In the genomic region with DNA sequence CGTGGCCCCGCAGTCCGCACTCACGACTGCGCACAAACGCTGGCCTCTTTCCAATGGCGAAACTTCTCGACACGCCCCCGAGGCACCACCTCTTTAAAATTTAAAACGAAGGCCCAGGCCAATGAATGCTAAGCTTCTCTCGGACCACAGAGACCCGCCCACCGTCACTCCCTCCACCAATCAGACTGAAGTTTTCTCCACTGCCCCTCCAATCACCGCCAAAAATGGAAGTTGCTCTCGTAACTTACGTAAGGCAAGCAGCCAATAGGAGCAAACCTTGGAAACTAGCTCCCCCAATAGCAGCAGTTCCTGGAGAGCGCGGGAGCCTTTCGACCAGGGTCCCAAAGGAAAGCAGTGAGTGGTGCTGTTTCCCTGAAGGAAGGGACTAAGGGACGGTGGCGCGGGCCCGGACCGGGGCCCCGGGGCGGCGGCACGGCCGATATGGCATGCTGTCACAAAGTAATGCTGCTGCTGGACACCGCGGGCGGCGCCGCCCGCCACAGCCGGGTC, we compare ENCODE assay signal across 1 cellular context.
A peak's percentile ranks its signal among the peaks of the same experiment; 100 is the strongest.
TF ChIP-seq lines count a peak whose summit lies in the region.

A gene with protein sequence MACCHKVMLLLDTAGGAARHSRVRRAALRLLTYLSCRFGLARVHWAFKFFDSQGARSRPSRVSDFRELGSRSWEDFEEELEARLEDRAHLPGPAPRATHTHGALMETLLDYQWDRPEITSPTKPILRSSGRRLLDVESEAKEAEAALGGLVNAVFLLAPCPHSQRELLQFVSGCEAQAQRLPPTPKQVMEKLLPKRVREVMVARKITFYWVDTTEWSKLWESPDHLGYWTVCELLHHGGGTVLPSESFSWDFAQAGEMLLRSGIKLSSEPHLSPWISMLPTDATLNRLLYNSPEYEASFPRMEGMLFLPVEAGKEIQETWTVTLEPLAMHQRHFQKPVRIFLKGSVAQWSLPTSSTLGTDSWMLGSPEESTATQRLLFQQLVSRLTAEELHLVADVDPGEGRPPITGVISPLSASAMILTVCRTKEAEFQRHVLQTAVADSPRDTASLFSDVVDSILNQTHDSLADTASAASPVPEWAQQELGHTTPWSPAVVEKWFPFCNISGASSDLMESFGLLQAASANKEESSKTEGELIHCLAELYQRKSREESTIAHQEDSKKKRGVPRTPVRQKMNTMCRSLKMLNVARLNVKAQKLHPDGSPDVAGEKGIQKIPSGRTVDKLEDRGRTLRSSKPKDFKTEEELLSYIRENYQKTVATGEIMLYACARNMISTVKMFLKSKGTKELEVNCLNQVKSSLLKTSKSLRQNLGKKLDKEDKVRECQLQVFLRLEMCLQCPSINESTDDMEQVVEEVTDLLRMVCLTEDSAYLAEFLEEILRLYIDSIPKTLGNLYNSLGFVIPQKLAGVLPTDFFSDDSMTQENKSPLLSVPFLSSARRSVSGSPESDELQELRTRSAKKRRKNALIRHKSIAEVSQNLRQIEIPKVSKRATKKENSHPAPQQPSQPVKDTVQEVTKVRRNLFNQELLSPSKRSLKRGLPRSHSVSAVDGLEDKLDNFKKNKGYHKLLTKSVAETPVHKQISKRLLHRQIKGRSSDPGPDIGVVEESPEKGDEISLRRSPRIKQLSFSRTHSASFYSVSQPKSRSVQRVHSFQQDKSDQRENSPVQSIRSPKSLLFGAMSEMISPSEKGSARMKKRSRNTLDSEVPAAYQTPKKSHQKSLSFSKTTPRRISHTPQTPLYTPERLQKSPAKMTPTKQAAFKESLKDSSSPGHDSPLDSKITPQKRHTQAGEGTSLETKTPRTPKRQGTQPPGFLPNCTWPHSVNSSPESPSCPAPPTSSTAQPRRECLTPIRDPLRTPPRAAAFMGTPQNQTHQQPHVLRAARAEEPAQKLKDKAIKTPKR (N-terminal part only) (plus strand): TSS at position 324 of the 510 bp plus-strand sequence. CDS start 118 bp downstream, at position 442.

TF ChIP-seq in HepG2, 621 proteins besides CTCF, POLR2A, EP300 and RAD21 (continued from another document and continues in another):
- TF ChIP-seq ZNF34 (CRISPR knock-in tag; IDR thresholded peaks at IDR 0.05; ENCODE audit: borderline replicate concordance) (no peak), KLF16 (CRISPR knock-in tag; IDR thresholded peaks at IDR 0.05) (peak in 1 of 2 experiments; percentile 72; a peak in 2 of 4 replicates), ZNF558 (CRISPR knock-in tag; IDR thresholded peaks at IDR 0.05; ENCODE audit: borderline replicate concordance) (no peak), SIX1 (CRISPR knock-in tag; IDR thresholded peaks at IDR 0.05; ENCODE audit: borderline replicate concordance) (0 out of 2 replicates have a peak, but pooled peaks have one; percentile 9), KDM1A (CRISPR knock-in tag; IDR thresholded peaks at IDR 0.05) (no peak), NR1H2 (CRISPR knock-in tag; IDR thresholded peaks at IDR 0.05; ENCODE audit: borderline replicate concordance, low read depth) (no peak), GTF3A (CRISPR knock-in tag; conservative IDR thresholded peaks at IDR 0.05) (no peak), ZNF772 (CRISPR knock-in tag; IDR thresholded peaks at IDR 0.05) (no peak), AHR (CRISPR knock-in tag; IDR thresholded peaks at IDR 0.05) (no peak), GABPB1 (CRISPR knock-in tag; IDR thresholded peaks at IDR 0.05) (no peak; the same call in 1 of the 2 replicates), KDM3A (CRISPR knock-in tag; IDR thresholded peaks at IDR 0.05; ENCODE audit: low read depth) (0 out of 2 replicates have a peak, but pooled peaks have one; percentile 17), RARA (CRISPR knock-in tag; IDR thresholded peaks at IDR 0.05) (no peak), HDAC6 (IDR thresholded peaks at IDR 0.05; ENCODE audit: low read depth, low read length) (no peak), ZNF543 (CRISPR knock-in tag; IDR thresholded peaks at IDR 0.05) (no peak), JUN (CRISPR knock-in tag; IDR thresholded peaks at IDR 0.05) (no peak), ERF (CRISPR knock-in tag; IDR thresholded peaks at IDR 0.05) (no peak), SIX4 (CRISPR knock-in tag; IDR thresholded peaks at IDR 0.05) (no peak), CBFB (CRISPR knock-in tag; IDR thresholded peaks at IDR 0.05) (no peak), ZNF749 (CRISPR knock-in tag; IDR thresholded peaks at IDR 0.05; ENCODE audit: borderline replicate concordance) (no peak), CBX1 (IDR thresholded peaks at IDR 0.05; ENCODE audit: low read depth) (no peak), KAT2B (IDR thresholded peaks at IDR 0.05; ENCODE audit: borderline replicate concordance, low read depth, low read length) (no peak), ZNF484 (CRISPR knock-in tag; IDR thresholded peaks at IDR 0.05; ENCODE audit: borderline replicate concordance, low read depth) (no peak), FOXK1 (CRISPR knock-in tag; IDR thresholded peaks at IDR 0.05; ENCODE audit: borderline replicate concordance, low read depth) (peak; percentile 65; the same call in 1 of the 2 replicates), ZNF792 (CRISPR knock-in tag; IDR thresholded peaks at IDR 0.05) (0 out of 2 replicates have a peak, but pooled peaks have one; percentile 15), KAT8 (CRISPR knock-in tag; IDR thresholded peaks at IDR 0.05) (no peak)
- TF ChIP-seq, protein P1, sequence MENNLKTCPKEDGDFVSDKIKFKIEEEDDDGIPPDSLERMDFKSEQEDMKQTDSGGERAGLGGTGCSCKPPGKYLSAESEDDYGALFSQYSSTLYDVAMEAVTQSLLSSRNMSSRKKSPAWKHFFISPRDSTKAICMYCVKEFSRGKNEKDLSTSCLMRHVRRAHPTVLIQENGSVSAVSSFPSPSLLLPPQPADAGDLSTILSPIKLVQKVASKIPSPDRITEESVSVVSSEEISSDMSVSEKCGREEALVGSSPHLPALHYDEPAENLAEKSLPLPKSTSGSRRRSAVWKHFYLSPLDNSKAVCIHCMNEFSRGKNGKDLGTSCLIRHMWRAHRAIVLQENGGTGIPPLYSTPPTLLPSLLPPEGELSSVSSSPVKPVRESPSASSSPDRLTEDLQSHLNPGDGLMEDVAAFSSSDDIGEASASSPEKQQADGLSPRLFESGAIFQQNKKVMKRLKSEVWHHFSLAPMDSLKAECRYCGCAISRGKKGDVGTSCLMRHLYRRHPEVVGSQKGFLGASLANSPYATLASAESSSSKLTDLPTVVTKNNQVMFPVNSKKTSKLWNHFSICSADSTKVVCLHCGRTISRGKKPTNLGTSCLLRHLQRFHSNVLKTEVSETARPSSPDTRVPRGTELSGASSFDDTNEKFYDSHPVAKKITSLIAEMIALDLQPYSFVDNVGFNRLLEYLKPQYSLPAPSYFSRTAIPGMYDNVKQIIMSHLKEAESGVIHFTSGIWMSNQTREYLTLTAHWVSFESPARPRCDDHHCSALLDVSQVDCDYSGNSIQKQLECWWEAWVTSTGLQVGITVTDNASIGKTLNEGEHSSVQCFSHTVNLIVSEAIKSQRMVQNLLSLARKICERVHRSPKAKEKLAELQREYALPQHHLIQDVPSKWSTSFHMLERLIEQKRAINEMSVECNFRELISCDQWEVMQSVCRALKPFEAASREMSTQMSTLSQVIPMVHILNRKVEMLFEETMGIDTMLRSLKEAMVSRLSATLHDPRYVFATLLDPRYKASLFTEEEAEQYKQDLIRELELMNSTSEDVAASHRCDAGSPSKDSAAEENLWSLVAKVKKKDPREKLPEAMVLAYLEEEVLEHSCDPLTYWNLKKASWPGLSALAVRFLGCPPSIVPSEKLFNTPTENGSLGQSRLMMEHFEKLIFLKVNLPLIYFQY (CRISPR knock-in tag; IDR thresholded peaks at IDR 0.05; ENCODE audit: borderline replicate concordance) = no peak
- TF ChIP-seq, protein P2, sequence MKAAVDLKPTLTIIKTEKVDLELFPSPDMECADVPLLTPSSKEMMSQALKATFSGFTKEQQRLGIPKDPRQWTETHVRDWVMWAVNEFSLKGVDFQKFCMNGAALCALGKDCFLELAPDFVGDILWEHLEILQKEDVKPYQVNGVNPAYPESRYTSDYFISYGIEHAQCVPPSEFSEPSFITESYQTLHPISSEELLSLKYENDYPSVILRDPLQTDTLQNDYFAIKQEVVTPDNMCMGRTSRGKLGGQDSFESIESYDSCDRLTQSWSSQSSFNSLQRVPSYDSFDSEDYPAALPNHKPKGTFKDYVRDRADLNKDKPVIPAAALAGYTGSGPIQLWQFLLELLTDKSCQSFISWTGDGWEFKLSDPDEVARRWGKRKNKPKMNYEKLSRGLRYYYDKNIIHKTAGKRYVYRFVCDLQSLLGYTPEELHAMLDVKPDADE (CRISPR knock-in tag; IDR thresholded peaks at IDR 0.05) = no peak
- TF ChIP-seq, protein P3, sequence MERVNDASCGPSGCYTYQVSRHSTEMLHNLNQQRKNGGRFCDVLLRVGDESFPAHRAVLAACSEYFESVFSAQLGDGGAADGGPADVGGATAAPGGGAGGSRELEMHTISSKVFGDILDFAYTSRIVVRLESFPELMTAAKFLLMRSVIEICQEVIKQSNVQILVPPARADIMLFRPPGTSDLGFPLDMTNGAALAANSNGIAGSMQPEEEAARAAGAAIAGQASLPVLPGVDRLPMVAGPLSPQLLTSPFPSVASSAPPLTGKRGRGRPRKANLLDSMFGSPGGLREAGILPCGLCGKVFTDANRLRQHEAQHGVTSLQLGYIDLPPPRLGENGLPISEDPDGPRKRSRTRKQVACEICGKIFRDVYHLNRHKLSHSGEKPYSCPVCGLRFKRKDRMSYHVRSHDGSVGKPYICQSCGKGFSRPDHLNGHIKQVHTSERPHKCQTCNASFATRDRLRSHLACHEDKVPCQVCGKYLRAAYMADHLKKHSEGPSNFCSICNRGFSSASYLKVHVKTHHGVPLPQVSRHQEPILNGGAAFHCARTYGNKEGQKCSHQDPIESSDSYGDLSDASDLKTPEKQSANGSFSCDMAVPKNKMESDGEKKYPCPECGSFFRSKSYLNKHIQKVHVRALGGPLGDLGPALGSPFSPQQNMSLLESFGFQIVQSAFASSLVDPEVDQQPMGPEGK (CRISPR knock-in tag; IDR thresholded peaks at IDR 0.05) = no peak
- TF ChIP-seq, protein P4, sequence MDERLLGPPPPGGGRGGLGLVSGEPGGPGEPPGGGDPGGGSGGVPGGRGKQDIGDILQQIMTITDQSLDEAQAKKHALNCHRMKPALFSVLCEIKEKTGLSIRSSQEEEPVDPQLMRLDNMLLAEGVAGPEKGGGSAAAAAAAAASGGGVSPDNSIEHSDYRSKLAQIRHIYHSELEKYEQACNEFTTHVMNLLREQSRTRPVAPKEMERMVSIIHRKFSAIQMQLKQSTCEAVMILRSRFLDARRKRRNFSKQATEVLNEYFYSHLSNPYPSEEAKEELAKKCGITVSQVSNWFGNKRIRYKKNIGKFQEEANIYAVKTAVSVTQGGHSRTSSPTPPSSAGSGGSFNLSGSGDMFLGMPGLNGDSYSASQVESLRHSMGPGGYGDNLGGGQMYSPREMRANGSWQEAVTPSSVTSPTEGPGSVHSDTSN (CRISPR knock-in tag; IDR thresholded peaks at IDR 0.05) = no peak
- TF ChIP-seq, protein P5, sequence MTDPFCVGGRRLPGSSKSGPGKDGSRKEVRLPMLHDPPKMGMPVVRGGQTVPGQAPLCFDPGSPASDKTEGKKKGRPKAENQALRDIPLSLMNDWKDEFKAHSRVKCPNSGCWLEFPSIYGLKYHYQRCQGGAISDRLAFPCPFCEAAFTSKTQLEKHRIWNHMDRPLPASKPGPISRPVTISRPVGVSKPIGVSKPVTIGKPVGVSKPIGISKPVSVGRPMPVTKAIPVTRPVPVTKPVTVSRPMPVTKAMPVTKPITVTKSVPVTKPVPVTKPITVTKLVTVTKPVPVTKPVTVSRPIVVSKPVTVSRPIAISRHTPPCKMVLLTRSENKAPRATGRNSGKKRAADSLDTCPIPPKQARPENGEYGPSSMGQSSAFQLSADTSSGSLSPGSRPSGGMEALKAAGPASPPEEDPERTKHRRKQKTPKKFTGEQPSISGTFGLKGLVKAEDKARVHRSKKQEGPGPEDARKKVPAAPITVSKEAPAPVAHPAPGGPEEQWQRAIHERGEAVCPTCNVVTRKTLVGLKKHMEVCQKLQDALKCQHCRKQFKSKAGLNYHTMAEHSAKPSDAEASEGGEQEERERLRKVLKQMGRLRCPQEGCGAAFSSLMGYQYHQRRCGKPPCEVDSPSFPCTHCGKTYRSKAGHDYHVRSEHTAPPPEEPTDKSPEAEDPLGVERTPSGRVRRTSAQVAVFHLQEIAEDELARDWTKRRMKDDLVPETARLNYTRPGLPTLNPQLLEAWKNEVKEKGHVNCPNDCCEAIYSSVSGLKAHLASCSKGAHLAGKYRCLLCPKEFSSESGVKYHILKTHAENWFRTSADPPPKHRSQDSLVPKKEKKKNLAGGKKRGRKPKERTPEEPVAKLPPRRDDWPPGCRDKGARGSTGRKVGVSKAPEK (CRISPR knock-in tag; IDR thresholded peaks at IDR 0.05; ENCODE audit: borderline replicate concordance) = no peak
- TF ChIP-seq, protein P6, sequence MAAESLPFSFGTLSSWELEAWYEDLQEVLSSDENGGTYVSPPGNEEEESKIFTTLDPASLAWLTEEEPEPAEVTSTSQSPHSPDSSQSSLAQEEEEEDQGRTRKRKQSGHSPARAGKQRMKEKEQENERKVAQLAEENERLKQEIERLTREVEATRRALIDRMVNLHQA (CRISPR knock-in tag; IDR thresholded peaks at IDR 0.05) = no peak
- TF ChIP-seq, protein P7, sequence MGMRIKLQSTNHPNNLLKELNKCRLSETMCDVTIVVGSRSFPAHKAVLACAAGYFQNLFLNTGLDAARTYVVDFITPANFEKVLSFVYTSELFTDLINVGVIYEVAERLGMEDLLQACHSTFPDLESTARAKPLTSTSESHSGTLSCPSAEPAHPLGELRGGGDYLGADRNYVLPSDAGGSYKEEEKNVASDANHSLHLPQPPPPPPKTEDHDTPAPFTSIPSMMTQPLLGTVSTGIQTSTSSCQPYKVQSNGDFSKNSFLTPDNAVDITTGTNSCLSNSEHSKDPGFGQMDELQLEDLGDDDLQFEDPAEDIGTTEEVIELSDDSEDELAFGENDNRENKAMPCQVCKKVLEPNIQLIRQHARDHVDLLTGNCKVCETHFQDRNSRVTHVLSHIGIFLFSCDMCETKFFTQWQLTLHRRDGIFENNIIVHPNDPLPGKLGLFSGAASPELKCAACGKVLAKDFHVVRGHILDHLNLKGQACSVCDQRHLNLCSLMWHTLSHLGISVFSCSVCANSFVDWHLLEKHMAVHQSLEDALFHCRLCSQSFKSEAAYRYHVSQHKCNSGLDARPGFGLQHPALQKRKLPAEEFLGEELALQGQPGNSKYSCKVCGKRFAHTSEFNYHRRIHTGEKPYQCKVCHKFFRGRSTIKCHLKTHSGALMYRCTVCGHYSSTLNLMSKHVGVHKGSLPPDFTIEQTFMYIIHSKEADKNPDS (CRISPR knock-in tag; IDR thresholded peaks at IDR 0.05) = no peak
- TF ChIP-seq, protein P8, sequence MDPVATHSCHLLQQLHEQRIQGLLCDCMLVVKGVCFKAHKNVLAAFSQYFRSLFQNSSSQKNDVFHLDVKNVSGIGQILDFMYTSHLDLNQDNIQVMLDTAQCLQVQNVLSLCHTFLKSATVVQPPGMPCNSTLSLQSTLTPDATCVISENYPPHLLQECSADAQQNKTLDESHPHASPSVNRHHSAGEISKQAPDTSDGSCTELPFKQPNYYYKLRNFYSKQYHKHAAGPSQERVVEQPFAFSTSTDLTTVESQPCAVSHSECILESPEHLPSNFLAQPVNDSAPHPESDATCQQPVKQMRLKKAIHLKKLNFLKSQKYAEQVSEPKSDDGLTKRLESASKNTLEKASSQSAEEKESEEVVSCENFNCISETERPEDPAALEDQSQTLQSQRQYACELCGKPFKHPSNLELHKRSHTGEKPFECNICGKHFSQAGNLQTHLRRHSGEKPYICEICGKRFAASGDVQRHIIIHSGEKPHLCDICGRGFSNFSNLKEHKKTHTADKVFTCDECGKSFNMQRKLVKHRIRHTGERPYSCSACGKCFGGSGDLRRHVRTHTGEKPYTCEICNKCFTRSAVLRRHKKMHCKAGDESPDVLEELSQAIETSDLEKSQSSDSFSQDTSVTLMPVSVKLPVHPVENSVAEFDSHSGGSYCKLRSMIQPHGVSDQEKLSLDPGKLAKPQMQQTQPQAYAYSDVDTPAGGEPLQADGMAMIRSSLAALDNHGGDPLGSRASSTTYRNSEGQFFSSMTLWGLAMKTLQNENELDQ (CRISPR knock-in tag; IDR thresholded peaks at IDR 0.05; ENCODE audit: borderline replicate concordance) = no peak
